Comparison of ENCODE assay signal across 9 cellular contexts in the genomic region with DNA sequence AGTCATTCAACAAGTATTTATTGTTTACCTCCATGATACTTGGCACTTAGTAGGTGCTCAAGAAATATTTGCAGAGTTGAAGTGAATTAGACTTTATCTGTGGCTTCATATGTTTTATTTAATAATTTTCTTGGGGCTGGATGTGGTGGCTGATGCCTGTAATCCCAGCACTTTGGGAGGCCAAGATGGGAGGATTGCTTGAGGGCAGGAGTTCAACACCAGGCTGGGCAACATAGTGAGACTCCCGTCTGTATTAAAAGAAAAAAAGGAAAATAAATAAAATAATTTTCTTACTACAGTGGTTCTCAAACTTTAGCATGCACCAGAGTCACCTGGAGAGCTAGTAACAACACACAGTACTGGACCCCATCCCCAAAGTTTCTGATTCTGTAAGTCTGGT. TPM values are rescaled to one million over a fixed set of nuclear protein-coding genes. Genes with fewer than 3 reads are reported as not detected.
DNase-seq lines count a peak whose midpoint lies in the region; ATAC-seq and TF ChIP-seq lines count a peak whose summit lies in the region.
"Had no signal": no experiment of that assay in that cellular context is flagged by ENCODE, and none has a peak within 500 bp of the region (broad histone marks: within the 10 kb centered on the region; RNA-seq: fewer than 3 reads in every experiment).

No MANE protein-coding gene starts in this region.

- peaks cover 8% of the 10 kb centered on the region for H3K4me1 ChIP-seq in adipocyte (ENCODE audit: control insufficient read depth, insufficient read depth, low read length)
- H3K4me1 ChIP-seq in left lung: peaks cover 0 to 15% of the 10 kb centered on the region in 2 donors
- peaks cover 0 to 4% of the 10 kb centered on the region in 2 donors for H3K4me1 ChIP-seq in thoracic aorta (ENCODE audit: control insufficient read depth in 1 of 2, low read depth in 2 of 2)

- no peaks in the 10 kb centered on the region for H3K36me3 ChIP-seq in adipocyte (ENCODE audit: control insufficient read depth, insufficient read depth, low read length, severe bottlenecking)
- no peaks in the 10 kb centered on the region for H3K36me3 ChIP-seq in left lung
- H3K36me3 ChIP-seq in thoracic aorta: no peaks in the 10 kb centered on the region

- H3K9me3 ChIP-seq in adipocyte (ENCODE audit: control insufficient read depth, low read length) (no peaks in the 10 kb centered on the region), left lung (no peaks in the 10 kb centered on the region), thoracic aorta (no peaks in the 10 kb centered on the region)

- H3K27me3 ChIP-seq in adipocyte (replicated peaks; ENCODE audit: control insufficient read depth, insufficient read depth, low read length) (no peaks in the 10 kb centered on the region), left lung (no peaks in the 10 kb centered on the region), thoracic aorta (replicated peaks; ENCODE audit: insufficient read depth) (no peaks in the 10 kb centered on the region)

- H3K27ac ChIP-seq in left lung (peak overlapping the region; percentile 83 to 91), thoracic aorta (peak overlapping the region; percentile 76 to 84)

- TF ChIP-seq CTCF in left lung (IDR thresholded peaks at IDR 0.05) (no peak), thoracic aorta (IDR thresholded peaks at IDR 0.05) (no peak)

- no peaks in the 10 kb centered on the region for H3K27me3 Mint-ChIP-seq in activated CD8-positive, alpha-beta memory T cell treated with anti-CD3 and anti-CD28 coated beads, Interleukin-2, amount 10 ng/mL, durations not matched to agents 7 days and 5 days

- H3K9ac ChIP-seq in adipocyte (ENCODE audit: low read length): peak overlapping the region; percentile 92

- H3K4me3 Mint-ChIP-seq in activated CD8-positive, alpha-beta memory T cell treated with anti-CD3 and anti-CD28 coated beads, Interleukin-2, amount 10 ng/mL, durations not matched to agents 7 days and 5 days: peak overlapping the region; percentile 78

- H3K4me1 Mint-ChIP-seq in activated CD8-positive, alpha-beta memory T cell treated with anti-CD3 and anti-CD28 coated beads, Interleukin-2, amount 10 ng/mL, durations not matched to agents 7 days and 5 days: peaks cover 11% of the 10 kb centered on the region

- CTCF ChIA-PET in activated CD8-positive, alpha-beta memory T cell treated with anti-CD3 and anti-CD28 coated beads, Interleukin-2, amount 10 ng/mL, durations not matched to agents 7 days and 5 days (lab: Charles Lee): interaction anchor here (1.1 to 1.3 kb wide), 2 partner anchors 40 to 147 kb away, joined by 3 read pairs; partner anchors contain the start of gene SNW1

- intact Hi-C loops in left lung (cut with DNase I): no loop called here

- peak overlapping the region; percentile 76 for H3K27ac Mint-ChIP-seq in activated CD8-positive, alpha-beta memory T cell treated with anti-CD3 and anti-CD28 coated beads, Interleukin-2, amount 10 ng/mL, durations not matched to agents 7 days and 5 days

- H3K4me3 ChIP-seq in adipocyte (ENCODE audit: low read length) (peak overlapping the region; percentile 90), left lung (peak overlapping the region; percentile 66 to 81), thoracic aorta (peak overlapping the region; percentile 91)

- ATAC-seq in activated CD8-positive, alpha-beta memory T cell treated with anti-CD3 and anti-CD28 coated beads, Interleukin-2, amount 10 ng/mL, durations not matched to agents 7 days and 5 days: no peak
- ATAC-seq in left lung (no peak), thoracic aorta (ENCODE audit: insufficient number of reproducible peaks, low FRiP score, low read depth) (no peak), HG03442 (IDR thresholded peaks at IDR 0.05; ENCODE audit: unreplicated experiment) (no peak), GM21529 (IDR thresholded peaks at IDR 0.05; ENCODE audit: unreplicated experiment) (no peak)

- no peak for DNase-seq in activated CD8-positive, alpha-beta memory T cell treated with anti-CD3 and anti-CD28 coated beads, Interleukin-2, amount 10 ng/mL, durations not matched to agents 7 days and 5 days
- no peak for DNase-seq in activated CD8-positive, alpha-beta memory T cell treated with anti-CD3 and anti-CD28 coated beads for 24 hours
- DNase-seq in adipocyte (ENCODE audit: low read depth) (no peak), left lung (no peak), thoracic aorta (ENCODE audit: low spot score) (no peak), middle frontal gyrus (ENCODE audit: extremely low spot score, low spot score) (no peak)
- DNase-seq: SIG-M5 had no signal

- no peaks in the 10 kb centered on the region for H3K36me3 Mint-ChIP-seq in activated CD8-positive, alpha-beta memory T cell treated with anti-CD3 and anti-CD28 coated beads, Interleukin-2, amount 10 ng/mL, durations not matched to agents 7 days and 5 days

- H3K9me3 Mint-ChIP-seq in activated CD8-positive, alpha-beta memory T cell treated with anti-CD3 and anti-CD28 coated beads, Interleukin-2, amount 10 ng/mL, durations not matched to agents 7 days and 5 days (ENCODE audit: low read depth): no peaks in the 10 kb centered on the region

RNA-seq across cellular contexts. Expression of gene ADCK1, which starts 0.9 kb away (rescaled TPM):
- total RNA-seq in activated CD8-positive, alpha-beta memory T cell treated with anti-CD3 and anti-CD28 coated beads, Interleukin-2, amount 10 ng/mL, durations not matched to agents 7 days and 5 days: 1 to 10 TPM; 2.5 to 3.5 TPM
- total RNA-seq in left lung (10 to 100 TPM in 1 of 2 donors, 1 to 10 TPM in 1; 9.4 to 10.3 TPM), thoracic aorta (10 to 100 TPM in 1 of 2 donors, 1 to 10 TPM in 1; 2.2 to 11.2 TPM)

RNA-seq across cellular contexts. Expression of gene SNW1, which starts 39.9 kb away (rescaled TPM):
- 100 to 1,000 TPM; 103 to 112 TPM for total RNA-seq in activated CD8-positive, alpha-beta memory T cell treated with anti-CD3 and anti-CD28 coated beads, Interleukin-2, amount 10 ng/mL, durations not matched to agents 7 days and 5 days
- total RNA-seq in left lung (10 to 100 TPM; 50.9 to 51.9 TPM), thoracic aorta (10 to 100 TPM; 40.9 to 47.5 TPM)
